9 cellular contexts compared by ENCODE assay signal in genomic region chr19:13843104-13843921, GRCh38. TPM values are rescaled to one million over a fixed set of nuclear protein-coding genes. Genes with fewer than 3 reads are reported as not detected.
DNase-seq lines count a peak whose midpoint lies in the region; ATAC-seq and TF ChIP-seq lines count a peak whose summit lies in the region.
"Had no signal": no experiment of that assay in that cellular context is flagged by ENCODE, and none has a peak within 500 bp of the region (broad histone marks: within the 10 kb centered on the region; RNA-seq: fewer than 3 reads in every experiment).

No MANE protein-coding gene starts in this region.

- no peaks in the 10 kb centered on the region for H3K9me3 ChIP-seq in CD4-positive, alpha-beta T cell (ENCODE audit: control insufficient read depth, low read length)
- H3K9me3 ChIP-seq in iPS-15b (ENCODE audit: control insufficient read depth, insufficient read depth, low read length) (no peaks in the 10 kb centered on the region), spleen (no peaks in the 10 kb centered on the region)

- intact Hi-C loops in CD4-positive, alpha-beta T cell (cut with DNase I, micrococcal nuclease) = loop anchor here in 1 of 2 experiments (10.0 kb wide), 1 partner anchor 689 kb away; the partner anchor contains the start of genes IER2 and STX10
- intact Hi-C loops in spleen (cut with DNase I; ENCODE audit: low total_unique reads) = no loop called here

- CTCF ChIA-PET in CD4-positive, alpha-beta T cell (lab: Charles Lee) = interaction anchor here (1.4 kb wide), 1 partner anchor 9 kb away, joined by 3 read pairs; no protein-coding TSS in a partner anchor

- peak overlapping the region; percentile 99 for H3K27ac Mint-ChIP-seq in CD4-positive, alpha-beta T cell
- peak overlapping the region; percentile 94 to 99 (median 99) for H3K27ac Mint-ChIP-seq in IgD-negative memory B cell

- TF ChIP-seq CTCF in CD4-positive, alpha-beta T cell (IDR thresholded peaks at IDR 0.05) = no peak
- TF ChIP-seq CTCF in spleen (IDR thresholded peaks at IDR 0.05 in 8 of 11, conservative IDR thresholded peaks at IDR 0.05 in 3 of 11) = no peak

- peaks cover 77% of the 10 kb centered on the region for H3K4me1 Mint-ChIP-seq in CD4-positive, alpha-beta T cell (ENCODE audit: low read depth)
- peaks cover 26 to 34% (median 34%) of the 10 kb centered on the region in 3 donors for H3K4me1 Mint-ChIP-seq in IgD-negative memory B cell

- no peaks in the 10 kb centered on the region for H3K27me3 ChIP-seq in CD4-positive, alpha-beta T cell (ENCODE audit: control insufficient read depth, insufficient read depth, low read length)
- H3K27me3 ChIP-seq in iPS-15b (ENCODE audit: control insufficient read depth, insufficient read depth, low read length) (no peaks in the 10 kb centered on the region), spleen (replicated peaks in 1 of 7) (peaks cover 0 to 6% (median 0%) of the 10 kb centered on the region in 7 donors)

- WGBS in spleen, 5 donors = 19 to 37% (median 23%) methylated on average over 19 to 24 of the region's 24 CpGs

- no peak overlapping the region for H3K9ac ChIP-seq in iPS-15b (ENCODE audit: low read depth, low read length)

- no peaks in the 10 kb centered on the region for H3K27me3 Mint-ChIP-seq in CD4-positive, alpha-beta T cell
- peaks cover 7% of the 10 kb centered on the region for H3K27me3 Mint-ChIP-seq in IgD-negative memory B cell

- DNase-seq in CD4-positive, alpha-beta T cell = no peak
- DNase-seq in spleen (peak; percentile 84), NCI-H187 treated with DMSO at 0.1 percent for 48 hours (lab: John Stamatoyannopoulos, UW) (no peak), Ammon's horn (ENCODE audit: low spot score) (no peak)

- POLR2A ChIA-PET in CD4-positive, alpha-beta T cell (lab: Charles Lee) = no interaction called here

- no peaks in the 10 kb centered on the region for H3K9me3 Mint-ChIP-seq in CD4-positive, alpha-beta T cell
- no peaks in the 10 kb centered on the region for H3K9me3 Mint-ChIP-seq in IgD-negative memory B cell

- no peaks in the 10 kb centered on the region for H3K36me3 ChIP-seq in iPS-15b (ENCODE audit: control insufficient read depth, insufficient read depth, low read length)
- H3K36me3 ChIP-seq in spleen = peaks cover 0 to under 1% (median 0%) of the 10 kb centered on the region in 6 donors

- H3K4me3 ChIP-seq in iPS-15b (ENCODE audit: low read depth, low read length) (peak overlapping the region; percentile 53), spleen (peak overlapping the region; percentile 27 to 94 (median 77))

- H3K4me3 Mint-ChIP-seq in CD4-positive, alpha-beta T cell = peak overlapping the region; percentile 96
- peak overlapping the region; percentile 83 to 95 (median 92) for H3K4me3 Mint-ChIP-seq in IgD-negative memory B cell

- H3K4me1 ChIP-seq in iPS-15b (ENCODE audit: control insufficient read depth, insufficient read depth, low read length) (peaks cover 6% of the 10 kb centered on the region), spleen (peaks cover 48 to 94% (median 82%) of the 10 kb centered on the region in 6 donors)

- ATAC-seq in CD4-positive, alpha-beta T cell (ENCODE audit: poor library complexity) = no peak
- ATAC-seq in GM18502 (IDR thresholded peaks at IDR 0.05; ENCODE audit: poor library complexity, unreplicated experiment) = no peak

- H3K27ac ChIP-seq in CD4-positive, alpha-beta T cell (ENCODE audit: low read depth, low read length) = peak overlapping the region; percentile 97
- H3K27ac ChIP-seq in angular gyrus (ENCODE audit: low read depth, low read length) = peak overlapping the region; percentile 80
- H3K27ac ChIP-seq in spleen = peak overlapping the region; percentile 50 to 100 (median 98)

- H3K36me3 Mint-ChIP-seq in CD4-positive, alpha-beta T cell (ENCODE audit: low read depth) = peaks cover 12% of the 10 kb centered on the region
- no peaks in the 10 kb centered on the region for H3K36me3 Mint-ChIP-seq in IgD-negative memory B cell

- no peak for TF ChIP-seq POLR2A in spleen (IDR thresholded peaks at IDR 0.05)

RNA-seq across cellular contexts. Expression of gene NANOS3, which starts 33.6 kb away (rescaled TPM):
- total RNA-seq in CD4-positive, alpha-beta T cell = under 1 TPM in 1 of 2 experiments, not detected in 1; 0.87 TPM
- polyA plus RNA-seq in IgD-negative memory B cell (not detected), spleen (under 1 TPM; 0.42 to 0.99 (median 0.52) TPM)
- not detected for total RNA-seq in spleen
- total RNA-seq: LHCN-M2 had no signal

RNA-seq across cellular contexts. Expression of gene ZSWIM4, which starts 48.1 kb away (rescaled TPM):
- total RNA-seq in CD4-positive, alpha-beta T cell = 1 to 10 TPM; 3.5 to 3.8 TPM
- 1.2 TPM for polyA plus RNA-seq in IgD-negative memory B cell
- 10 to 100 TPM in 3 of 7 donors, 1 to 10 TPM in 4; 6.2 to 14.8 (median 9.4) TPM for total RNA-seq in spleen
- polyA plus RNA-seq in spleen = 1 to 10 TPM; 1.5 to 4.7 (median 1.7) TPM
